In genomic region chr6:28383235-28384142, GRCh38 we compare ENCODE assay signal across 2 cellular contexts.
TF ChIP-seq lines count a peak whose summit lies in the region.

No MANE protein-coding gene starts in this region.

TF ChIP-seq in K562, 482 proteins besides CTCF, POLR2A, EP300 and RAD21 (continues in another document):
- TF ChIP-seq TOE1 (IDR thresholded peaks at IDR 0.05; ENCODE audit: borderline replicate concordance) (peak; percentile 74; the same call in 1 of the 2 replicates), TOE1 (CRISPR knock-in tag; IDR thresholded peaks at IDR 0.05; ENCODE audit: borderline replicate concordance, low read depth) (no peak), NFRKB (IDR thresholded peaks at IDR 0.05; ENCODE audit: low read depth) (no peak), BMI1 (IDR thresholded peaks at IDR 0.05; ENCODE audit: low read length) (no peak), ZFP36 (IDR thresholded peaks at IDR 0.05; ENCODE audit: low read depth, low read length, partially characterized antibody) (no peak), BRCA1 (IDR thresholded peaks at IDR 0.05) (no peak), BRCA1 (CRISPR knock-in tag; IDR thresholded peaks at IDR 0.05) (no peak), YY1 (IDR thresholded peaks at IDR 0.05; ENCODE audit: borderline replicate concordance in 1 of 3, control insufficient read depth in 1 of 3, extremely low read depth in 1 of 3, insufficient read depth in 3 of 3, insufficient read length in 1 of 3, insufficient replicate concordance in 2 of 3, low read depth in 1 of 3, low read length in 2 of 3) (peak in 1 of 3 experiments; percentile 31), NFIC (IDR thresholded peaks at IDR 0.05) (0 out of 2 replicates have a peak, but pooled peaks have one; percentile 14), SNAPC5 (CRISPR knock-in tag; IDR thresholded peaks at IDR 0.05) (no peak), MCM2 (IDR thresholded peaks at IDR 0.05; ENCODE audit: low read depth) (no peak), ZBTB34 (CRISPR knock-in tag; IDR thresholded peaks at IDR 0.05) (no peak), ZNF407 (IDR thresholded peaks at IDR 0.05; ENCODE audit: low read depth) (no peak), FIP1L1 (IDR thresholded peaks at IDR 0.05; ENCODE audit: low read depth, low read length, poor library complexity, severe bottlenecking) (no peak), POLR2G (IDR thresholded peaks at IDR 0.05; ENCODE audit: low read depth, low read length) (peak; percentile 63; the same call in 1 of the 2 replicates), SMAD3 (CRISPR knock-in tag; conservative IDR thresholded peaks at IDR 0.05) (no peak), SRF (CRISPR knock-in tag; IDR thresholded peaks at IDR 0.05) (no peak), RAD51 (IDR thresholded peaks at IDR 0.05; ENCODE audit: borderline replicate concordance, low read depth) (peak; percentile 45; the same call in 1 of the 2 replicates), SMARCE1 (IDR thresholded peaks at IDR 0.05) (0 out of 2 replicates have a peak, but pooled peaks have one; percentile 31), NEUROD1 (IDR thresholded peaks at IDR 0.05; ENCODE audit: borderline replicate concordance, low read depth, low read length, partially characterized antibody) (no peak), HNRNPUL1 (IDR thresholded peaks at IDR 0.05; ENCODE audit: low read length) (no peak), LARP7 (IDR thresholded peaks at IDR 0.05) (no peak), KHSRP (IDR thresholded peaks at IDR 0.05) (no peak), ELF1 (tag; IDR thresholded peaks at IDR 0.05) (no peak), ZNF41 (CRISPR knock-in tag; conservative IDR thresholded peaks at IDR 0.05) (no peak), XRCC3 (IDR thresholded peaks at IDR 0.05) (no peak), NBN (IDR thresholded peaks at IDR 0.05; ENCODE audit: low read depth) (0 out of 2 replicates have a peak, but pooled peaks have one; percentile 56)

TF ChIP-seq in HEK293T, 16 proteins besides CTCF, POLR2A, EP300 and RAD21:
- TF ChIP-seq BHLHE40 (IDR thresholded peaks at IDR 0.05; ENCODE audit: borderline replicate concordance) (no peak), FOXK2 (IDR thresholded peaks at IDR 0.05) (no peak), ELF4 (IDR thresholded peaks at IDR 0.05) (no peak), SP1 (IDR thresholded peaks at IDR 0.05) (no peak), LEF1 (IDR thresholded peaks at IDR 0.05; ENCODE audit: borderline replicate concordance) (no peak), FOXM1 (IDR thresholded peaks at IDR 0.05; ENCODE audit: borderline replicate concordance) (no peak), TARDBP (IDR thresholded peaks at IDR 0.05) (no peak), HDGF (IDR thresholded peaks at IDR 0.05; ENCODE audit: borderline replicate concordance) (no peak), PKNOX1 (IDR thresholded peaks at IDR 0.05) (no peak), ZNF384 (IDR thresholded peaks at IDR 0.05) (no peak), L3MBTL2 (conservative IDR thresholded peaks at IDR 0.05) (no peak), CTBP1 (IDR thresholded peaks at IDR 0.05; ENCODE audit: borderline replicate concordance) (no peak), SUZ12 (IDR thresholded peaks at IDR 0.05) (no peak), ARNT (IDR thresholded peaks at IDR 0.05) (no peak), FOXA1 (IDR thresholded peaks at IDR 0.05) (no peak), NFRKB (IDR thresholded peaks at IDR 0.05) (no peak)
